Comparison of ENCODE assay signal across 1 cellular context in the genomic region with DNA sequence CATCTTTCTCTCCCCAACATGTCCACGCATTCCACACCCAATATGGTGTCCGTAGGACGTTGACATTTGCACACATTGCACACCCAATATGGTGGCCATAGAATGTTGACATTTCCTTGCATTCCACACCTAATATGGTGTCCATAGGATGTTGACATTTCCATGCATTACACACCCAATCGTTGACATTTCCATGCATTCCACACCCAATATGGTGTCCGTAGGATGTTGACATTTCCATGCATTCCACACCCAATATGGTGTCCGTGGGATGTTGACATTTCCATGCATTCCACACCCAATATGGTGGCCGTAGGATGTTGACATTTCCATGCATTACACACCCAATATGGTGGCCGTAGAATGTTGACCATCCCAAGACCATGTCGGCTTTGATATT.
TF ChIP-seq lines count a peak whose summit lies in the region.

No MANE protein-coding gene starts in this region.

TF ChIP-seq in K562, 482 proteins besides CTCF, POLR2A, EP300 and RAD21 (continued from another document and continues in another):
- TF ChIP-seq, protein P1, sequence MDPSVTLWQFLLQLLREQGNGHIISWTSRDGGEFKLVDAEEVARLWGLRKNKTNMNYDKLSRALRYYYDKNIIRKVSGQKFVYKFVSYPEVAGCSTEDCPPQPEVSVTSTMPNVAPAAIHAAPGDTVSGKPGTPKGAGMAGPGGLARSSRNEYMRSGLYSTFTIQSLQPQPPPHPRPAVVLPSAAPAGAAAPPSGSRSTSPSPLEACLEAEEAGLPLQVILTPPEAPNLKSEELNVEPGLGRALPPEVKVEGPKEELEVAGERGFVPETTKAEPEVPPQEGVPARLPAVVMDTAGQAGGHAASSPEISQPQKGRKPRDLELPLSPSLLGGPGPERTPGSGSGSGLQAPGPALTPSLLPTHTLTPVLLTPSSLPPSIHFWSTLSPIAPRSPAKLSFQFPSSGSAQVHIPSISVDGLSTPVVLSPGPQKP (CRISPR knock-in tag; IDR thresholded peaks at IDR 0.05): no peak
- TF ChIP-seq ZNF184 (CRISPR knock-in tag; IDR thresholded peaks at IDR 0.05) (no peak), RBBP5 (IDR thresholded peaks at IDR 0.05; ENCODE audit: borderline replicate concordance, insufficient read depth, low read length, poor library complexity, severe bottlenecking) (no peak), SMC3 (conservative IDR thresholded peaks at IDR 0.05; ENCODE audit: insufficient read depth, low read depth, low read length) (no peak), RAD51 (IDR thresholded peaks at IDR 0.05; ENCODE audit: borderline replicate concordance, low read depth) (no peak), ARNT (IDR thresholded peaks at IDR 0.05) (no peak), SPI1 (IDR thresholded peaks at IDR 0.05; ENCODE audit: borderline replicate concordance, low read depth, low read length) (no peak), ZSCAN29 (IDR thresholded peaks at IDR 0.05) (no peak), HIVEP1 (CRISPR knock-in tag; IDR thresholded peaks at IDR 0.05) (no peak), ZNF124 (CRISPR knock-in tag; IDR thresholded peaks at IDR 0.05) (no peak), ZNF217 (CRISPR knock-in tag; IDR thresholded peaks at IDR 0.05) (no peak), THRAP3 (IDR thresholded peaks at IDR 0.05; ENCODE audit: borderline replicate concordance) (no peak), HNRNPL (IDR thresholded peaks at IDR 0.05; ENCODE audit: low read depth, low read length) (no peak), ZZZ3 (IDR thresholded peaks at IDR 0.05) (no peak), STAT5B (CRISPR knock-in tag; IDR thresholded peaks at IDR 0.05) (no peak), U2AF2 (optimal IDR thresholded peaks at IDR 0.05; ENCODE audit: low read depth, low read length) (no peak), BCOR (IDR thresholded peaks at IDR 0.05) (no peak), ZNF707 (CRISPR knock-in tag; conservative IDR thresholded peaks at IDR 0.05) (no peak), ZNF12 (CRISPR knock-in tag; IDR thresholded peaks at IDR 0.05) (no peak), CREBBP (IDR thresholded peaks at IDR 0.05; ENCODE audit: low read depth, low read length) (no peak), ZNF696 (CRISPR knock-in tag; conservative IDR thresholded peaks at IDR 0.05) (no peak), KLF6 (CRISPR knock-in tag; IDR thresholded peaks at IDR 0.05; ENCODE audit: borderline replicate concordance) (peak; percentile 56; the same call in 1 of the 2 replicates), C11orf30 (IDR thresholded peaks at IDR 0.05; ENCODE audit: low read depth) (no peak), TARDBP (IDR thresholded peaks at IDR 0.05) (no peak), NCOR1 (IDR thresholded peaks at IDR 0.05) (no peak), GABPA (tag; conservative IDR thresholded peaks at IDR 0.05; ENCODE audit: low read depth) (peak; percentile 85), FOXM1 (IDR thresholded peaks at IDR 0.05; ENCODE audit: low read depth) (no peak), FOXM1 (CRISPR knock-in tag; IDR thresholded peaks at IDR 0.05; ENCODE audit: low read depth) (no peak), ZNF282 (CRISPR knock-in tag; IDR thresholded peaks at IDR 0.05) (no peak), ZNF445 (CRISPR knock-in tag; IDR thresholded peaks at IDR 0.05; ENCODE audit: low read depth) (no peak), ELF4 (CRISPR knock-in tag; IDR thresholded peaks at IDR 0.05) (no peak), TBL1XR1 (IDR thresholded peaks at IDR 0.05; ENCODE audit: low read length in 2 of 2) (no peak), ZFPM2 (CRISPR knock-in tag; IDR thresholded peaks at IDR 0.05) (no peak), KDM2B (CRISPR knock-in tag; IDR thresholded peaks at IDR 0.05) (no peak), ZBTB1 (CRISPR knock-in tag; IDR thresholded peaks at IDR 0.05; ENCODE audit: borderline replicate concordance, low read depth) (no peak), SMARCE1 (IDR thresholded peaks at IDR 0.05) (no peak), STAT5A (IDR thresholded peaks at IDR 0.05; ENCODE audit: borderline replicate concordance, low read length) (no peak), ZNF3 (CRISPR knock-in tag; IDR thresholded peaks at IDR 0.05) (no peak), CBX8 (IDR thresholded peaks at IDR 0.05; ENCODE audit: borderline replicate concordance, extremely low read depth, low read depth, low read length, poor library complexity, severe bottlenecking) (no peak), NR3C1 (CRISPR knock-in tag; IDR thresholded peaks at IDR 0.05) (no peak)
- TF ChIP-seq, protein P2, sequence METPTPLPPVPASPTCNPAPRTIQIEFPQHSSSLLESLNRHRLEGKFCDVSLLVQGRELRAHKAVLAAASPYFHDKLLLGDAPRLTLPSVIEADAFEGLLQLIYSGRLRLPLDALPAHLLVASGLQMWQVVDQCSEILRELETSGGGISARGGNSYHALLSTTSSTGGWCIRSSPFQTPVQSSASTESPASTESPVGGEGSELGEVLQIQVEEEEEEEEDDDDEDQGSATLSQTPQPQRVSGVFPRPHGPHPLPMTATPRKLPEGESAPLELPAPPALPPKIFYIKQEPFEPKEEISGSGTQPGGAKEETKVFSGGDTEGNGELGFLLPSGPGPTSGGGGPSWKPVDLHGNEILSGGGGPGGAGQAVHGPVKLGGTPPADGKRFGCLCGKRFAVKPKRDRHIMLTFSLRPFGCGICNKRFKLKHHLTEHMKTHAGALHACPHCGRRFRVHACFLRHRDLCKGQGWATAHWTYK (CRISPR knock-in tag; IDR thresholded peaks at IDR 0.05): peak; percentile 54; the same call in 1 of the 2 replicates
- TF ChIP-seq, protein P3, sequence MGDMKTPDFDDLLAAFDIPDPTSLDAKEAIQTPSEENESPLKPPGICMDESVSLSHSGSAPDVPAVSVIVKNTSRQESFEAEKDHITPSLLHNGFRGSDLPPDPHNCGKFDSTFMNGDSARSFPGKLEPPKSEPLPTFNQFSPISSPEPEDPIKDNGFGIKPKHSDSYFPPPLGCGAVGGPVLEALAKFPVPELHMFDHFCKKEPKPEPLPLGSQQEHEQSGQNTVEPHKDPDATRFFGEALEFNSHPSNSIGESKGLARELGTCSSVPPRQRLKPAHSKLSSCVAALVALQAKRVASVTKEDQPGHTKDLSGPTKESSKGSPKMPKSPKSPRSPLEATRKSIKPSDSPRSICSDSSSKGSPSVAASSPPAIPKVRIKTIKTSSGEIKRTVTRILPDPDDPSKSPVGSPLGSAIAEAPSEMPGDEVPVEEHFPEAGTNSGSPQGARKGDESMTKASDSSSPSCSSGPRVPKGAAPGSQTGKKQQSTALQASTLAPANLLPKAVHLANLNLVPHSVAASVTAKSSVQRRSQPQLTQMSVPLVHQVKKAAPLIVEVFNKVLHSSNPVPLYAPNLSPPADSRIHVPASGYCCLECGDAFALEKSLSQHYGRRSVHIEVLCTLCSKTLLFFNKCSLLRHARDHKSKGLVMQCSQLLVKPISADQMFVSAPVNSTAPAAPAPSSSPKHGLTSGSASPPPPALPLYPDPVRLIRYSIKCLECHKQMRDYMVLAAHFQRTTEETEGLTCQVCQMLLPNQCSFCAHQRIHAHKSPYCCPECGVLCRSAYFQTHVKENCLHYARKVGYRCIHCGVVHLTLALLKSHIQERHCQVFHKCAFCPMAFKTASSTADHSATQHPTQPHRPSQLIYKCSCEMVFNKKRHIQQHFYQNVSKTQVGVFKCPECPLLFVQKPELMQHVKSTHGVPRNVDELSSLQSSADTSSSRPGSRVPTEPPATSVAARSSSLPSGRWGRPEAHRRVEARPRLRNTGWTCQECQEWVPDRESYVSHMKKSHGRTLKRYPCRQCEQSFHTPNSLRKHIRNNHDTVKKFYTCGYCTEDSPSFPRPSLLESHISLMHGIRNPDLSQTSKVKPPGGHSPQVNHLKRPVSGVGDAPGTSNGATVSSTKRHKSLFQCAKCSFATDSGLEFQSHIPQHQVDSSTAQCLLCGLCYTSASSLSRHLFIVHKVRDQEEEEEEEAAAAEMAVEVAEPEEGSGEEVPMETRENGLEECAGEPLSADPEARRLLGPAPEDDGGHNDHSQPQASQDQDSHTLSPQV (IDR thresholded peaks at IDR 0.05): no peak
- TF ChIP-seq, protein P4, sequence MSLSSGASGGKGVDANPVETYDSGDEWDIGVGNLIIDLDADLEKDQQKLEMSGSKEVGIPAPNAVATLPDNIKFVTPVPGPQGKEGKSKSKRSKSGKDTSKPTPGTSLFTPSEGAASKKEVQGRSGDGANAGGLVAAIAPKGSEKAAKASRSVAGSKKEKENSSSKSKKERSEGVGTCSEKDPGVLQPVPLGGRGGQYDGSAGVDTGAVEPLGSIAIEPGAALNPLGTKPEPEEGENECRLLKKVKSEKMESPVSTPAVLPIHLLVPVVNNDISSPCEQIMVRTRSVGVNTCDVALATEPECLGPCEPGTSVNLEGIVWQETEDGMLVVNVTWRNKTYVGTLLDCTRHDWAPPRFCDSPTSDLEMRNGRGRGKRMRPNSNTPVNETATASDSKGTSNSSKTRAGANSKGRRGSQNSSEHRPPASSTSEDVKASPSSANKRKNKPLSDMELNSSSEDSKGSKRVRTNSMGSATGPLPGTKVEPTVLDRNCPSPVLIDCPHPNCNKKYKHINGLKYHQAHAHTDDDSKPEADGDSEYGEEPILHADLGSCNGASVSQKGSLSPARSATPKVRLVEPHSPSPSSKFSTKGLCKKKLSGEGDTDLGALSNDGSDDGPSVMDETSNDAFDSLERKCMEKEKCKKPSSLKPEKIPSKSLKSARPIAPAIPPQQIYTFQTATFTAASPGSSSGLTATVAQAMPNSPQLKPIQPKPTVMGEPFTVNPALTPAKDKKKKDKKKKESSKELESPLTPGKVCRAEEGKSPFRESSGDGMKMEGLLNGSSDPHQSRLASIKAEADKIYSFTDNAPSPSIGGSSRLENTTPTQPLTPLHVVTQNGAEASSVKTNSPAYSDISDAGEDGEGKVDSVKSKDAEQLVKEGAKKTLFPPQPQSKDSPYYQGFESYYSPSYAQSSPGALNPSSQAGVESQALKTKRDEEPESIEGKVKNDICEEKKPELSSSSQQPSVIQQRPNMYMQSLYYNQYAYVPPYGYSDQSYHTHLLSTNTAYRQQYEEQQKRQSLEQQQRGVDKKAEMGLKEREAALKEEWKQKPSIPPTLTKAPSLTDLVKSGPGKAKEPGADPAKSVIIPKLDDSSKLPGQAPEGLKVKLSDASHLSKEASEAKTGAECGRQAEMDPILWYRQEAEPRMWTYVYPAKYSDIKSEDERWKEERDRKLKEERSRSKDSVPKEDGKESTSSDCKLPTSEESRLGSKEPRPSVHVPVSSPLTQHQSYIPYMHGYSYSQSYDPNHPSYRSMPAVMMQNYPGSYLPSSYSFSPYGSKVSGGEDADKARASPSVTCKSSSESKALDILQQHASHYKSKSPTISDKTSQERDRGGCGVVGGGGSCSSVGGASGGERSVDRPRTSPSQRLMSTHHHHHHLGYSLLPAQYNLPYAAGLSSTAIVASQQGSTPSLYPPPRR (CRISPR knock-in tag; IDR thresholded peaks at IDR 0.05; ENCODE audit: borderline replicate concordance): no peak
- TF ChIP-seq, protein P5, sequence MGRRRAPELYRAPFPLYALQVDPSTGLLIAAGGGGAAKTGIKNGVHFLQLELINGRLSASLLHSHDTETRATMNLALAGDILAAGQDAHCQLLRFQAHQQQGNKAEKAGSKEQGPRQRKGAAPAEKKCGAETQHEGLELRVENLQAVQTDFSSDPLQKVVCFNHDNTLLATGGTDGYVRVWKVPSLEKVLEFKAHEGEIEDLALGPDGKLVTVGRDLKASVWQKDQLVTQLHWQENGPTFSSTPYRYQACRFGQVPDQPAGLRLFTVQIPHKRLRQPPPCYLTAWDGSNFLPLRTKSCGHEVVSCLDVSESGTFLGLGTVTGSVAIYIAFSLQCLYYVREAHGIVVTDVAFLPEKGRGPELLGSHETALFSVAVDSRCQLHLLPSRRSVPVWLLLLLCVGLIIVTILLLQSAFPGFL (CRISPR knock-in tag; IDR thresholded peaks at IDR 0.05): no peak
- TF ChIP-seq, protein P6, sequence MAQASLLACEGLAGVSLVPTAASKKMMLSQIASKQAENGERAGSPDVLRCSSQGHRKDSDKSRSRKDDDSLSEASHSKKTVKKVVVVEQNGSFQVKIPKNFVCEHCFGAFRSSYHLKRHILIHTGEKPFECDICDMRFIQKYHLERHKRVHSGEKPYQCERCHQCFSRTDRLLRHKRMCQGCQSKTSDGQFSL (CRISPR knock-in tag; IDR thresholded peaks at IDR 0.05): no peak
- TF ChIP-seq, protein P6 (tag; IDR thresholded peaks at IDR 0.05): no peak
- TF ChIP-seq, protein P7, sequence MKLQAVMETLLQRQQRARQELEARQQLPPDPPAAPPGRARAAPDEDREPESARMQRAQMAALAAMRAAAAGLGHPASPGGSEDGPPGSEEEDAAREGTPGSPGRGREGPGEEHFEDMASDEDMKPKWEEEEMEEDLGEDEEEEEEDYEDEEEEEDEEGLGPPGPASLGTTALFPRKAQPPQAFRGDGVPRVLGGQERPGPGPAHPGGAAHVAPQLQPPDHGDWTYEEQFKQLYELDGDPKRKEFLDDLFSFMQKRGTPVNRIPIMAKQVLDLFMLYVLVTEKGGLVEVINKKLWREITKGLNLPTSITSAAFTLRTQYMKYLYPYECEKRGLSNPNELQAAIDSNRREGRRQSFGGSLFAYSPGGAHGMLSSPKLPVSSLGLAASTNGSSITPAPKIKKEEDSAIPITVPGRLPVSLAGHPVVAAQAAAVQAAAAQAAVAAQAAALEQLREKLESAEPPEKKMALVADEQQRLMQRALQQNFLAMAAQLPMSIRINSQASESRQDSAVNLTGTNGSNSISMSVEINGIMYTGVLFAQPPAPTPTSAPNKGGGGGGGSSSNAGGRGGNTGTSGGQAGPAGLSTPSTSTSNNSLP (IDR thresholded peaks at IDR 0.05; ENCODE audit: borderline replicate concordance, low read depth, low read length): no peak
- TF ChIP-seq, protein P8, sequence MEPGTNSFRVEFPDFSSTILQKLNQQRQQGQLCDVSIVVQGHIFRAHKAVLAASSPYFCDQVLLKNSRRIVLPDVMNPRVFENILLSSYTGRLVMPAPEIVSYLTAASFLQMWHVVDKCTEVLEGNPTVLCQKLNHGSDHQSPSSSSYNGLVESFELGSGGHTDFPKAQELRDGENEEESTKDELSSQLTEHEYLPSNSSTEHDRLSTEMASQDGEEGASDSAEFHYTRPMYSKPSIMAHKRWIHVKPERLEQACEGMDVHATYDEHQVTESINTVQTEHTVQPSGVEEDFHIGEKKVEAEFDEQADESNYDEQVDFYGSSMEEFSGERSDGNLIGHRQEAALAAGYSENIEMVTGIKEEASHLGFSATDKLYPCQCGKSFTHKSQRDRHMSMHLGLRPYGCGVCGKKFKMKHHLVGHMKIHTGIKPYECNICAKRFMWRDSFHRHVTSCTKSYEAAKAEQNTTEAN (CRISPR knock-in tag; IDR thresholded peaks at IDR 0.05): no peak
- TF ChIP-seq, protein P9, sequence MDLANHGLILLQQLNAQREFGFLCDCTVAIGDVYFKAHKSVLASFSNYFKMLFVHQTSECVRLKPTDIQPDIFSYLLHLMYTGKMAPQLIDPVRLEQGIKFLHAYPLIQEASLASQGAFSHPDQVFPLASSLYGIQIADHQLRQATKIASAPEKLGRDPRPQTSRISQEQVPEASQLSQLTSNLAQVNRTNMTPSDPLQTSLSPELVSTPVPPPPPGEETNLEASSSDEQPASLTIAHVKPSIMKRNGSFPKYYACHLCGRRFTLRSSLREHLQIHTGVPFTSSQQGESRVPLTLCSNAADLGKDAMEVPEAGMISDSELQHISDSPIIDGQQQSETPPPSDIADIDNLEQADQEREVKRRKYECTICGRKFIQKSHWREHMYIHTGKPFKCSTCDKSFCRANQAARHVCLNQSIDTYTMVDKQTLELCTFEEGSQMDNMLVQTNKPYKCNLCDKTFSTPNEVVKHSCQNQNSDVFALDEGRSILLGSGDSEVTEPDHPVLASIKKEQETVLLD (IDR thresholded peaks at IDR 0.05): no peak
